25 cellular contexts compared by ENCODE assay signal in the genomic region with DNA sequence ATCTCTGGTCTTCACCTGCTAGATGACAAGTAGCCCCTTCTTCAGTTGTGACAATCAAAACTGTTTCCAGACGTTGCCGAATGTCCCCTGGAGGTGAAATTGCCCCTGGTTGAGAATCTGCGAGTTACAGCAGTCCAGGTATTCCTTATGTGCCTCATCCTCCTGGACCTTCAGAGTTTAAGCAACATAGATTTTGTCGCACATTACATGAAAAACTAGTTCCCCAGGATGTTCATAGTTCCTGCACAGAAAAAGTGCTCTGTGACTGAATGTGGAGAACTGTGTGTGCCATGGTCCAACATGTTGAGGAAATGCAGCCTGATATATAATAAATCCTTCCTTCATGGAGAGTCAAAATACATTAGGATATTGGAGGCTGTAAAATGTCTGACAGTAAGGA. TPM values are rescaled to one million over a fixed set of nuclear protein-coding genes. Genes with fewer than 3 reads are reported as not detected.
DNase-seq lines count a peak whose midpoint lies in the region; ATAC-seq and TF ChIP-seq lines count a peak whose summit lies in the region.
"Had no signal": no experiment of that assay in that cellular context is flagged by ENCODE, and none has a peak within 500 bp of the region (broad histone marks: within the 10 kb centered on the region; RNA-seq: fewer than 3 reads in every experiment).

No MANE protein-coding gene starts in this region.

- no peak overlapping the region for H3K4me3 ChIP-seq in breast epithelium
- no peak overlapping the region for H3K4me3 ChIP-seq in muscle layer of duodenum (ENCODE audit: low read depth in 1 of 2, low read length in 2 of 2)
- H3K4me3 ChIP-seq in thoracic aorta: no peak overlapping the region
- H3K4me3 ChIP-seq: K562, SJSA1 had no signal

- CTCF ChIA-PET in MCF 10A (lab: Yijun Ruan, JAX): interaction anchor here (2.9 kb wide), 1 partner anchor 122 kb away, joined by 11 read pairs; no protein-coding TSS in a partner anchor

- TF ChIP-seq POLR2A in breast epithelium (IDR thresholded peaks at IDR 0.05): no peak

- peaks cover 6% of the 10 kb centered on the region for H3K4me1 Mint-ChIP-seq in MCF 10A (ENCODE audit: insufficient read depth, unreplicated experiment)
- H3K4me1 Mint-ChIP-seq in stimulated activated naive CD8-positive, alpha-beta T cell treated with anti-CD3 and anti-CD28 coated beads, Interleukin-15, amount 100 ng/mL, for 72 hours: no peaks in the 10 kb centered on the region

- no peak overlapping the region for H3K27ac Mint-ChIP-seq in MCF 10A (ENCODE audit: low read depth, unreplicated experiment)
- H3K27ac Mint-ChIP-seq in stimulated activated naive CD8-positive, alpha-beta T cell treated with anti-CD3 and anti-CD28 coated beads, Interleukin-15, amount 100 ng/mL, for 72 hours: no peak overlapping the region

- BruUV-seq in MCF 10A (replicated peaks; lab: Mats Ljungman, UMichigan): no TSS peak

- H3K27ac ChIP-seq in breast epithelium (peak overlapping the region; percentile 65 to 70), muscle layer of duodenum (ENCODE audit: low read length) (peak overlapping the region; percentile 3), thoracic aorta (peak overlapping the region; percentile 67 to 91)
- H3K27ac ChIP-seq: SJSA1 had no signal

- ATAC-seq in thoracic aorta (ENCODE audit: insufficient number of reproducible peaks, low FRiP score, low read depth): no peak
- no peak for ATAC-seq in stimulated activated naive CD8-positive, alpha-beta T cell treated with anti-CD3 and anti-CD28 coated beads, Interleukin-15, amount 100 ng/mL, for 72 hours
- ATAC-seq: K562, Right ventricle myocardium inferior had no signal

- H3K4me1 ChIP-seq in breast epithelium (peaks cover 0 to 8% of the 10 kb centered on the region in 2 donors), muscle layer of duodenum (ENCODE audit: control insufficient read depth in 1 of 2, insufficient read depth in 2 of 2, low read length in 2 of 2) (peaks cover 3 to 11% of the 10 kb centered on the region in 2 donors), thoracic aorta (ENCODE audit: control insufficient read depth in 1 of 2, low read depth in 2 of 2) (peaks cover 24 to 38% of the 10 kb centered on the region in 2 donors)
- H3K4me1 ChIP-seq: BE2C, SJSA1 had no signal

- POLR2A ChIA-PET in MCF 10A (lab: Yijun Ruan, JAX): no interaction called here

- TF ChIP-seq CTCF in breast epithelium (IDR thresholded peaks at IDR 0.05): no peak
- no peak for TF ChIP-seq CTCF in MCF 10A (IDR thresholded peaks at IDR 0.05; ENCODE audit: unreplicated experiment)
- no peak for TF ChIP-seq CTCF in thoracic aorta (IDR thresholded peaks at IDR 0.05)

- H3K36me3 ChIP-seq in breast epithelium (no peaks in the 10 kb centered on the region), muscle layer of duodenum (ENCODE audit: control insufficient read depth in 1 of 2, insufficient read depth in 2 of 2, low read length in 2 of 2) (peaks cover 6 to 7% of the 10 kb centered on the region in 2 donors), thoracic aorta (no peaks in the 10 kb centered on the region)
- H3K36me3 ChIP-seq: BE2C, SJSA1 had no signal

- H3K9me3 Mint-ChIP-seq in MCF 10A (ENCODE audit: unreplicated experiment): no peaks in the 10 kb centered on the region
- H3K9me3 Mint-ChIP-seq in stimulated activated naive CD8-positive, alpha-beta T cell treated with anti-CD3 and anti-CD28 coated beads, Interleukin-15, amount 100 ng/mL, for 72 hours: no peaks in the 10 kb centered on the region

- no peaks in the 10 kb centered on the region for H3K27me3 Mint-ChIP-seq in MCF 10A (ENCODE audit: insufficient read depth, unreplicated experiment)
- H3K27me3 Mint-ChIP-seq in stimulated activated naive CD8-positive, alpha-beta T cell treated with anti-CD3 and anti-CD28 coated beads, Interleukin-15, amount 100 ng/mL, for 72 hours: peaks cover 43% of the 10 kb centered on the region

- H3K9me3 ChIP-seq in breast epithelium (no peaks in the 10 kb centered on the region), muscle layer of duodenum (ENCODE audit: control insufficient read depth in 1 of 2, low read length in 2 of 2) (no peaks in the 10 kb centered on the region), thoracic aorta (no peaks in the 10 kb centered on the region)
- H3K9me3 ChIP-seq: BE2C, SJSA1 had no signal

- DNase-seq in breast epithelium (ENCODE audit: low spot score in 2 of 2) (no peak), MCF 10A (ENCODE audit: unreplicated experiment) (no peak), thoracic aorta (ENCODE audit: low spot score) (no peak), DMS79 treated with DMSO at 0.1 percent for 48 hours (lab: John Stamatoyannopoulos, UW) (no peak), HCEC 1CT (no peak)
- no peak for DNase-seq in activated naive CD4-positive, alpha-beta T cell (lab: John Stamatoyannopoulos, UW)
- no peak for DNase-seq in stimulated activated naive CD8-positive, alpha-beta T cell treated with anti-CD3 and anti-CD28 coated beads, Interleukin-15, amount 100 ng/mL, for 72 hours
- DNase-seq: 8988T, ACHN, BE2C, Calu3, DMS153, Kasumi-1, MV-4-11, NCI-H1105, NCI-H146, NCI-H1930, NCI-H2107, NCI-H446, NCI-H524 treated with DMSO at 0.1 percent for 48 hours, NCI-H774 had no signal

- no peaks in the 10 kb centered on the region for H3K27me3 ChIP-seq in breast epithelium
- no peaks in the 10 kb centered on the region for H3K27me3 ChIP-seq in muscle layer of duodenum (ENCODE audit: low read depth, low read length)
- no peaks in the 10 kb centered on the region for H3K27me3 ChIP-seq in thoracic aorta (replicated peaks; ENCODE audit: insufficient read depth)
- H3K27me3 ChIP-seq: BE2C, SJSA1 had no signal

- H3K4me3 Mint-ChIP-seq in MCF 10A (ENCODE audit: unreplicated experiment): no peak overlapping the region
- no peak overlapping the region for H3K4me3 Mint-ChIP-seq in stimulated activated naive CD8-positive, alpha-beta T cell treated with anti-CD3 and anti-CD28 coated beads, Interleukin-15, amount 100 ng/mL, for 72 hours

- intact Hi-C loops in breast epithelium (cut with DNase I; ENCODE audit: low total_unique reads): no loop called here
- intact Hi-C loops in MCF 10A (cut with micrococcal nuclease): no loop called here

- peaks cover 5% of the 10 kb centered on the region for H3K36me3 Mint-ChIP-seq in MCF 10A (ENCODE audit: insufficient read depth, unreplicated experiment)

RNA-seq across cellular contexts. Expression of a gene that starts 20.3 kb away (rescaled TPM):
- 1 to 10 TPM in 2 of 3 donors, under 1 TPM in 1; 0.16 to 4.0 (median 1.3) TPM for total RNA-seq in breast epithelium
- total RNA-seq in MCF 10A (2022): 0.26 and 0.49 TPM in 2 replicates
- 10 to 100 TPM; 13.8 to 16.1 TPM for total RNA-seq in thoracic aorta

Comparison
In these comparisons a context has a peak if more than half of its experiments do, and no peak if none do; other contexts are left out.
1. H3K27ac ChIP-seq: peak in every context shown above with its lines; median percentile 79 in thoracic aorta; 68 in breast epithelium; 3 in muscle layer of duodenum.